ENCODE assay signal across 7 cellular contexts in genomic region chr6:33277663-33278391, GRCh38. TPM values are rescaled to one million over a fixed set of nuclear protein-coding genes. Genes with fewer than 3 reads are reported as not detected.
DNase-seq lines count a peak whose midpoint lies in the region; ATAC-seq and TF ChIP-seq lines count a peak whose summit lies in the region.

No MANE protein-coding gene starts in this region.

- H3K9ac ChIP-seq in NT2/D1 (ENCODE audit: insufficient read length, low read depth) (peak overlapping the region; percentile 81), subcutaneous abdominal adipose tissue (ENCODE audit: low read length in 5 of 5) (peak overlapping the region; percentile 67 to 82 (median 75))

- peaks cover 7% of the 10 kb centered on the region for H3K4me1 ChIP-seq in NT2/D1 (ENCODE audit: insufficient read depth, insufficient read length)
- peaks cover 6 to 71% (median 50%) of the 10 kb centered on the region in 5 donors for H3K4me1 ChIP-seq in subcutaneous abdominal adipose tissue (ENCODE audit: control insufficient read depth in 5 of 5, insufficient read depth in 5 of 5, low read length in 5 of 5)

- H3K27ac ChIP-seq in brain microvascular endothelial cell, result peak overlapping the region; percentile 22
- peak overlapping the region; percentile 71 for H3K27ac ChIP-seq in subcutaneous abdominal adipose tissue (ENCODE audit: low read depth, low read length)

- intact Hi-C loops in posterior vena cava (cut with DNase I), result no loop called here

- no peak for DNase-seq in NT2/D1 (ENCODE audit: low read depth, low spot score)
- DNase-seq in brain microvascular endothelial cell, result no peak
- DNase-seq in kidney epithelial cell (ENCODE audit: low read depth), result no peak
- DNase-seq in posterior vena cava (ENCODE audit: low spot score), result no peak

- no peak for ATAC-seq in HG03571 (IDR thresholded peaks at IDR 0.05; ENCODE audit: unreplicated experiment)

- H3K27me3 ChIP-seq in NT2/D1 (ENCODE audit: insufficient read depth, insufficient read length) (no peaks in the 10 kb centered on the region), brain microvascular endothelial cell (replicated peaks) (no peaks in the 10 kb centered on the region), kidney epithelial cell (ENCODE audit: control insufficient read depth, insufficient read depth, low read length) (no peaks in the 10 kb centered on the region), subcutaneous abdominal adipose tissue (ENCODE audit: control insufficient read depth in 5 of 5, insufficient read depth in 4 of 5, low read length in 5 of 5) (no peaks in the 10 kb centered on the region)

- in situ Hi-C loops in GM18951 (cut with MboI; ENCODE audit: low sequenced_read_pairs, unreplicated experiment), result no loop called here
- in situ Hi-C loops in brain microvascular endothelial cell (cut with HindIII; ENCODE audit: low pct_ligation_motif_present, low sequenced_read_pairs), result no loop called here

- peaks cover 87% of the 10 kb centered on the region for H3K36me3 ChIP-seq in NT2/D1 (ENCODE audit: insufficient read depth, insufficient read length, low read length)
- peaks cover 75% of the 10 kb centered on the region for H3K36me3 ChIP-seq in brain microvascular endothelial cell (replicated peaks)
- H3K36me3 ChIP-seq in kidney epithelial cell (ENCODE audit: control insufficient read depth, insufficient read depth, low read length), result peaks cover 4% of the 10 kb centered on the region
- H3K36me3 ChIP-seq in subcutaneous abdominal adipose tissue (ENCODE audit: control insufficient read depth in 5 of 5, insufficient read depth in 5 of 5, low read length in 5 of 5), result peaks cover 4 to 80% (median 70%) of the 10 kb centered on the region in 5 donors

- TF ChIP-seq CTCF in brain microvascular endothelial cell (IDR thresholded peaks at IDR 0.05; ENCODE audit: low read depth, low read length, missing control alignments) (no peak), kidney epithelial cell (IDR thresholded peaks at IDR 0.05; ENCODE audit: insufficient read depth, low read length, poor library complexity, severe bottlenecking) (no peak)

- peak; percentile 20 for TF ChIP-seq POLR2A in GM18951 (IDR thresholded peaks at IDR 0.05; ENCODE audit: extremely low read depth, insufficient read depth, insufficient read length)

- H3K4me3 ChIP-seq in NT2/D1 (ENCODE audit: insufficient read length, low read depth) (peak overlapping the region; percentile 35), brain microvascular endothelial cell (ENCODE audit: low read depth, low read length) (peak overlapping the region; percentile 52), kidney epithelial cell (ENCODE audit: low read depth, low read length) (peak overlapping the region; percentile 39), subcutaneous abdominal adipose tissue (ENCODE audit: low read depth in 1 of 5, low read length in 5 of 5) (peak overlapping the region; percentile 66 to 85 (median 77))

- H3K9me3 ChIP-seq in NT2/D1 (ENCODE audit: insufficient read depth, low read length), result peaks cover 7% of the 10 kb centered on the region; the same call in 1 of the 2 replicates
- H3K9me3 ChIP-seq in subcutaneous abdominal adipose tissue (ENCODE audit: control insufficient read depth in 5 of 5, low read length in 5 of 5), result no peaks in the 10 kb centered on the region

RNA-seq across cellular contexts. Expression of gene B3GALT4, which starts 0.9 kb away (rescaled TPM):
- total RNA-seq in kidney epithelial cell (1.4 and 2.5 TPM in 2 replicates), posterior vena cava (10 to 100 TPM in 1 of 2 donors, 1 to 10 TPM in 1; 9.5 to 14.1 TPM)

RNA-seq across cellular contexts. Expression of gene RPS18, which starts 6.0 kb away (rescaled TPM):
- 6,267 and 7,360 TPM in 2 replicates for total RNA-seq in kidney epithelial cell
- 1,000 to 10,000 TPM; 1,709 to 1,844 TPM for total RNA-seq in posterior vena cava

RNA-seq across cellular contexts. Expression of gene VPS52, which starts 6.2 kb away (rescaled TPM):
- total RNA-seq in kidney epithelial cell, result 32.3 and 56.1 TPM in 2 replicates
- 10 to 100 TPM; 27.8 to 44.0 TPM for total RNA-seq in posterior vena cava

RNA-seq across cellular contexts. Expression of gene WDR46, which starts 11.2 kb away (rescaled TPM):
- total RNA-seq in kidney epithelial cell, result 53.2 and 70.5 TPM in 2 replicates
- total RNA-seq in posterior vena cava, result 10 to 100 TPM; 31.7 to 40.3 TPM

RNA-seq across cellular contexts. Expression of gene PFDN6, which starts 11.6 kb away (rescaled TPM):
- total RNA-seq in kidney epithelial cell (42.9 and 51.4 TPM in 2 replicates), posterior vena cava (10 to 100 TPM; 29.1 to 31.0 TPM)
